10 cellular contexts compared by ENCODE assay signal in the genomic region with DNA sequence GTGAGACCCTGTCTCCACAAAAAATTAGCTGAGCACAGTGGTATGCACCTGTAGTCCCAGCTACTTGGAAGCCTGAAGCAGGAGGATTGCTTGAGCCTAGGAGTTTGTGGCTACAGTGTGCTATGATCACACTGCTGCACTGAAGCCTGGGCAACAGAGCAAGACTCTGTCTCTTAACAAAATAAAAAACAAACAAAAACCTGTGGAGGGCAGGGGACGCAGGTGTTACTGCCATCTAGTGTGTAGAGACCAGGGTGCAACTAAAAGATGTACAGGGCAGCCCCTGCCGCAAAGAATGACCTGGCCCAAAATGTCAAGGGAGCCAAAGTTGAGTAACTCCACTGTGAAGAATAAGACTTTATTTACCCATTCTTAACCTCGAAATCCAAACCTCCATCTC. TPM values are rescaled to one million over a fixed set of nuclear protein-coding genes. Genes with fewer than 3 reads are reported as not detected.
DNase-seq lines count a peak whose midpoint lies in the region; ATAC-seq, FAIRE-seq and TF ChIP-seq lines count a peak whose summit lies in the region.
"Had no signal": no experiment of that assay in that cellular context is flagged by ENCODE, and none has a peak within 500 bp of the region (broad histone marks: within the 10 kb centered on the region; RNA-seq: fewer than 3 reads in every experiment).

No MANE protein-coding gene starts in this region.

- TF ChIP-seq POLR2A in GM12892 (IDR thresholded peaks at IDR 0.05; ENCODE audit: low read depth, low read length) = no peak

- DNase-seq in GM10248 (ENCODE audit: extremely low spot score) (no peak), HuH-7 (ENCODE audit: low spot score) (peak; percentile 17), left lobe of liver (ENCODE audit: low spot score) (no peak), RCC 7860 (ENCODE audit: low spot score) (no peak), MV-4-11 (lab: John Stamatoyannopoulos, UW) (no peak), GM12892 (ENCODE audit: insufficient read length) (no peak)
- DNase-seq: activated CD8-positive, alpha-beta memory T cell treated with anti-CD3 and anti-CD28 coated beads for 24 hours had no signal

- no peak overlapping the region for H3K4me3 ChIP-seq in WI38 (ENCODE audit: low read depth, low read length)

- CTCF ChIA-PET in GM10248 (lab: Yijun Ruan, JAX) = interaction anchor here (1.4 to 1.9 kb wide), 3 partner anchors 14 to 316 kb away, joined by 3 to 9 read pairs (median 4); no protein-coding TSS in a partner anchor

- POLR2A ChIA-PET in GM10248 (lab: Yijun Ruan, JAX) = no interaction called here

- FAIRE-seq in RCC 7860 (lab: Jason Lieb, UNC) (no peak), GM12892 (lab: Jason Lieb, UNC) (no peak)

- TF ChIP-seq CTCF in GM10248 (IDR thresholded peaks at IDR 0.05; ENCODE audit: control extremely low read depth, extremely low read depth, low read depth, missing control alignments) = peak; percentile 13
- 0 out of 2 replicates have a peak, but pooled peaks have one; percentile 4 for TF ChIP-seq CTCF in WI38 (IDR thresholded peaks at IDR 0.05; ENCODE audit: low read depth, low read length)

- peak; percentile 42 for ATAC-seq in left lobe of liver
- no peak for ATAC-seq in GM18858 (IDR thresholded peaks at IDR 0.05; ENCODE audit: unreplicated experiment)

RNA-seq across cellular contexts. Expression of gene ASPN, which starts 27.1 kb away (rescaled TPM):
- 5.4 TPM for total RNA-seq in left lobe of liver
- 0.25 TPM for polyA plus RNA-seq in GM12892 (2012; ENCODE audit: missing spikeins)
- total RNA-seq: Daoy had no signal

RNA-seq across cellular contexts. Expression of gene OMD, which starts 30.9 kb away (rescaled TPM):
- 0.13 TPM for total RNA-seq in left lobe of liver
- polyA plus RNA-seq in GM12892 (2012; ENCODE audit: missing spikeins) = 0.70 TPM
- total RNA-seq: Daoy had no signal

RNA-seq across cellular contexts. Expression of gene OGN, which starts 50.8 kb away (rescaled TPM):
- total RNA-seq in left lobe of liver = not detected
- polyA plus RNA-seq in GM12892 (2012; ENCODE audit: missing spikeins) = 0.70 TPM
- total RNA-seq: Daoy had no signal
